In genomic region chr7:24956021-24956420, GRCh38 we compare ENCODE assay signal across 24 cellular contexts. TPM values are rescaled to one million over a fixed set of nuclear protein-coding genes. Genes with fewer than 3 reads are reported as not detected.
DNase-seq lines count a peak whose midpoint lies in the region; ATAC-seq and TF ChIP-seq lines count a peak whose summit lies in the region.
"Had no signal": no experiment of that assay in that cellular context is flagged by ENCODE, and none has a peak within 500 bp of the region (broad histone marks: within the 10 kb centered on the region; RNA-seq: fewer than 3 reads in every experiment).

No MANE protein-coding gene starts in this region.

- no peak overlapping the region for H3K23ac ChIP-seq in mesendoderm (ENCODE audit: low read length)

- no peak overlapping the region for H3K18ac ChIP-seq in mesendoderm (ENCODE audit: low read length)

- no peak overlapping the region for H3K9ac ChIP-seq in mesendoderm (ENCODE audit: low read length)

- no peak overlapping the region for H2BK5ac ChIP-seq in mesendoderm (ENCODE audit: low read length)

- H3K27me3 ChIP-seq in MG63 (no peaks in the 10 kb centered on the region), mesendoderm (ENCODE audit: insufficient read depth, low read length, poor library complexity) (no peaks in the 10 kb centered on the region), lower lobe of right lung (ENCODE audit: low read depth) (no peaks in the 10 kb centered on the region)
- H3K27me3 ChIP-seq: gastroesophageal sphincter, pancreas, spleen, testis, vagina had no signal

- no peak overlapping the region for H3K4ac ChIP-seq in mesendoderm (ENCODE audit: low read depth, low read length)

- H3K36me3 ChIP-seq in MG63 (peaks cover 4% of the 10 kb centered on the region; the same call in 1 of the 2 replicates), mesendoderm (ENCODE audit: control insufficient read depth, insufficient read depth, low read length) (no peaks in the 10 kb centered on the region), lower lobe of right lung (no peaks in the 10 kb centered on the region)
- H3K36me3 ChIP-seq: gastroesophageal sphincter, pancreas, spleen, vagina had no signal

- no peak overlapping the region for H3K4me3 ChIP-seq in MG63
- no peak overlapping the region for H3K4me3 ChIP-seq in mesendoderm (ENCODE audit: low read length)
- H3K4me3 ChIP-seq in lower lobe of right lung: no peak overlapping the region
- H3K4me3 ChIP-seq: gastroesophageal sphincter, pancreas, spleen, testis, vagina had no signal

- H3K79me1 ChIP-seq in mesendoderm (ENCODE audit: low read length): peaks cover 5% of the 10 kb centered on the region

- H3K4me1 ChIP-seq in mesendoderm (ENCODE audit: control insufficient read depth, low read depth, low read length) (no peaks in the 10 kb centered on the region), lower lobe of right lung (peaks cover 6% of the 10 kb centered on the region)
- H3K4me1 ChIP-seq: pancreas, testis had no signal

- peaks cover 2% of the 10 kb centered on the region for H3K79me2 ChIP-seq in mesendoderm (ENCODE audit: control insufficient read depth, insufficient read depth, low read length)

- H2BK120ac ChIP-seq in mesendoderm (ENCODE audit: low read depth, low read length): no peak overlapping the region

- no peaks in the 10 kb centered on the region for H3K9me3 Mint-ChIP-seq in central memory CD8-positive, alpha-beta T cell
- H3K9me3 Mint-ChIP-seq: activated CD8-positive, alpha-beta T cell treated with anti-CD3 and anti-CD28 coated beads for 36 hours; activated naive CD8-positive, alpha-beta T cell treated with anti-CD3 and anti-CD28 coated beads, Interleukin-2, amount 50 U/mL, for 24 hours had no signal

- peak overlapping the region; percentile 38 for H3K27ac Mint-ChIP-seq in central memory CD8-positive, alpha-beta T cell (ENCODE audit: low read depth)
- H3K27ac Mint-ChIP-seq: activated CD8-positive, alpha-beta T cell treated with anti-CD3 and anti-CD28 coated beads for 36 hours; activated naive CD8-positive, alpha-beta T cell treated with anti-CD3 and anti-CD28 coated beads, Interleukin-2, amount 50 U/mL, for 24 hours had no signal

- H3K56ac ChIP-seq in mesendoderm (ENCODE audit: low read length): no peak overlapping the region

- no peaks in the 10 kb centered on the region for H3K27me3 Mint-ChIP-seq in central memory CD8-positive, alpha-beta T cell
- H3K27me3 Mint-ChIP-seq: activated CD8-positive, alpha-beta T cell treated with anti-CD3 and anti-CD28 coated beads for 36 hours; activated naive CD8-positive, alpha-beta T cell treated with anti-CD3 and anti-CD28 coated beads, Interleukin-2, amount 50 U/mL, for 24 hours; CD4-positive, CD25-positive, alpha-beta regulatory T cell had no signal

- no peak for ATAC-seq in central memory CD8-positive, alpha-beta T cell (replicated peaks; ENCODE audit: extremely low read depth, poor library complexity, severe bottlenecking)
- no peak for ATAC-seq in lower lobe of right lung
- ATAC-seq in HG03025 (IDR thresholded peaks at IDR 0.05; ENCODE audit: low FRiP score, unreplicated experiment): no peak
- ATAC-seq: activated CD8-positive, alpha-beta T cell treated with anti-CD3 and anti-CD28 coated beads for 36 hours; activated naive CD8-positive, alpha-beta T cell treated with anti-CD3 and anti-CD28 coated beads, Interleukin-2, amount 50 U/mL, for 24 hours; gastroesophageal sphincter; pancreas; right cardiac atrium had no signal

- no peak overlapping the region for H3K4me2 ChIP-seq in mesendoderm (ENCODE audit: low read length)

- H2AK5ac ChIP-seq in mesendoderm (ENCODE audit: low read length): no peak overlapping the region

- no peak overlapping the region for H2BK15ac ChIP-seq in mesendoderm (replicated peaks; ENCODE audit: low read depth)

- H3K4me3 Mint-ChIP-seq in central memory CD8-positive, alpha-beta T cell: no peak overlapping the region
- H3K4me3 Mint-ChIP-seq: activated CD8-positive, alpha-beta T cell treated with anti-CD3 and anti-CD28 coated beads for 36 hours; activated naive CD8-positive, alpha-beta T cell treated with anti-CD3 and anti-CD28 coated beads, Interleukin-2, amount 50 U/mL, for 24 hours had no signal

- H3K36me3 Mint-ChIP-seq in central memory CD8-positive, alpha-beta T cell (ENCODE audit: insufficient read depth): no peaks in the 10 kb centered on the region
- H3K36me3 Mint-ChIP-seq: CD4-positive, CD25-positive, alpha-beta regulatory T cell had no signal

- DNase-seq in EH (ENCODE audit: low read depth): peak; percentile 61
- peak; percentile 90 for DNase-seq in MG63
- DNase-seq in central memory CD8-positive, alpha-beta T cell (ENCODE audit: low spot score in 2 of 2): no peak
- DNase-seq in mesendoderm: no peak
- DNase-seq in HK-2 (ENCODE audit: unreplicated experiment): no peak
- no peak for DNase-seq in lower lobe of right lung
- DNase-seq: activated CD4-positive, alpha-beta T cell treated with anti-CD3 and anti-CD28 coated beads for 1 hour; activated CD8-positive, alpha-beta T cell treated with anti-CD3 and anti-CD28 coated beads for 36 hours; activated effector memory CD4-positive, alpha-beta T cell treated with anti-CD3 and anti-CD28 coated beads, Interleukin-2, amount 50 U/mL, for 16 hours; activated naive CD8-positive, alpha-beta T cell treated with anti-CD3 and anti-CD28 coated beads, Interleukin-2, amount 50 U/mL, for 24 hours; CD4-positive, CD25-positive, alpha-beta regulatory T cell; NCI-H1092; NCI-H187; NCI-H526 treated with DMSO at 0.1 percent for 48 hours; pancreas; right cardiac atrium; spleen; stimulated activated CD4-positive, alpha-beta T cell treated with anti-CD3 and anti-CD28 coated beads, Interleukin-4, amount 100 ng/mL, for 24 hours; stimulated activated naive CD4-positive, alpha-beta T cell treated with Interleukin-2 at 50 U/mL for 16 hours; SW 1271; testis had no signal

- no peaks in the 10 kb centered on the region for H3K9me3 ChIP-seq in MG63
- no peaks in the 10 kb centered on the region for H3K9me3 ChIP-seq in lower lobe of right lung
- H3K9me3 ChIP-seq: gastroesophageal sphincter, pancreas, spleen, testis, vagina had no signal

- no peak overlapping the region for H4K5ac ChIP-seq in mesendoderm (ENCODE audit: low read length)

- intact Hi-C loops in lower lobe of right lung (cut with DNase I): no loop called here

- H3K27ac ChIP-seq in mesendoderm (ENCODE audit: low read depth, low read length) (no peak overlapping the region), lower lobe of right lung (no peak overlapping the region)
- H3K27ac ChIP-seq: gastroesophageal sphincter, pancreas, spleen, testis, vagina had no signal

- H3K4me1 Mint-ChIP-seq in central memory CD8-positive, alpha-beta T cell: peaks cover 84% of the 10 kb centered on the region

- H4K8ac ChIP-seq in mesendoderm (ENCODE audit: low read depth, low read length): peak overlapping the region; percentile 6

- WGBS in mesendoderm (ENCODE audit: extremely low coverage, insufficient coverage, low lambda C conversion rate): no CpG with 5 or more reads among the region's 3 CpGs

- no peak for TF ChIP-seq CTCF in lower lobe of right lung (IDR thresholded peaks at IDR 0.05)

RNA-seq across cellular contexts. Expression of gene OSBPL3, which starts 24.0 kb away (rescaled TPM):
- total RNA-seq in MG63 (2014; rRNA removed; shearing (Covaris generic); ENCODE audit: low replicate concordance): 2.3 and 5.6 TPM in 2 replicates
- 4.9 TPM for polyA plus RNA-seq in mesendoderm (2013, experiment 1 of 2)
- 5.7 TPM for polyA plus RNA-seq in mesendoderm (2013, experiment 2 of 2)
- total RNA-seq in lower lobe of right lung: 24.9 TPM

Comparison
In these comparisons a context has a peak if more than half of its experiments do, and no peak if none do; other contexts are left out.
1. DNase-seq: peak in EH (single experiment) and MG63 (single experiment); none in central memory CD8-positive, alpha-beta T cell (0 of 2), mesendoderm (single experiment), HK-2 (single experiment) and lower lobe of right lung (single experiment).